ENCODE assay signal across 1 cellular context in genomic region chr15:75578206-75578947, GRCh38.
TF ChIP-seq lines count a peak whose summit lies in the region.

No MANE protein-coding gene starts in this region.

TF ChIP-seq in HepG2, 621 proteins besides CTCF, POLR2A, EP300 and RAD21 (continued from another document):
- TF ChIP-seq CREB3 (CRISPR knock-in tag; IDR thresholded peaks at IDR 0.05) (peak; percentile 36; the same call in 1 of the 2 replicates), ZNF746 (CRISPR knock-in tag; IDR thresholded peaks at IDR 0.05) (peak; percentile 51; the same call in 1 of the 2 replicates), RBFOX2 (IDR thresholded peaks at IDR 0.05; ENCODE audit: low read depth, low read length) (peak; percentile 64; the same call in 1 of the 2 replicates), ZNF546 (CRISPR knock-in tag; conservative IDR thresholded peaks at IDR 0.05) (peak; percentile 24; the same call in 1 of the 2 replicates), HIC2 (CRISPR knock-in tag; IDR thresholded peaks at IDR 0.05; ENCODE audit: low read depth) (no peak), ZFY (CRISPR knock-in tag; IDR thresholded peaks at IDR 0.05) (peak; percentile 82), NBN (conservative IDR thresholded peaks at IDR 0.05) (no peak), ELF1 (CRISPR knock-in tag; IDR thresholded peaks at IDR 0.05) (no peak), ZFX (CRISPR knock-in tag; IDR thresholded peaks at IDR 0.05; ENCODE audit: low read depth) (peak; percentile 64), BORCS8-MEF2B (CRISPR knock-in tag; IDR thresholded peaks at IDR 0.05) (peak; percentile 17; the same call in 1 of the 2 replicates), UBTF (CRISPR knock-in tag; IDR thresholded peaks at IDR 0.05) (peak; percentile 56; the same call in 1 of the 2 replicates), ZNF709 (CRISPR knock-in tag; IDR thresholded peaks at IDR 0.05) (no peak), KAT7 (CRISPR knock-in tag; IDR thresholded peaks at IDR 0.05; ENCODE audit: borderline replicate concordance) (0 out of 2 replicates have a peak, but pooled peaks have one; percentile 37), ZNF431 (CRISPR knock-in tag; IDR thresholded peaks at IDR 0.05; ENCODE audit: borderline replicate concordance, low read depth) (no peak), YY1 (IDR thresholded peaks at IDR 0.05; ENCODE audit: insufficient read depth, insufficient replicate concordance, low read depth, low read length) (peak; percentile 72), ZSCAN20 (CRISPR knock-in tag; IDR thresholded peaks at IDR 0.05; ENCODE audit: borderline replicate concordance) (0 out of 2 replicates have a peak, but pooled peaks have one; percentile 54), ZNF777 (CRISPR knock-in tag; IDR thresholded peaks at IDR 0.05) (peak; percentile 46; the same call in 1 of the 2 replicates), TBX2 (CRISPR knock-in tag; IDR thresholded peaks at IDR 0.05; ENCODE audit: borderline replicate concordance) (peak; percentile 41; the same call in 1 of the 2 replicates), SAP130 (CRISPR knock-in tag; IDR thresholded peaks at IDR 0.05; ENCODE audit: low read depth) (peak; percentile 21; the same call in 1 of the 2 replicates), ZBTB44 (CRISPR knock-in tag; IDR thresholded peaks at IDR 0.05) (no peak), ZNF232 (CRISPR knock-in tag; IDR thresholded peaks at IDR 0.05; ENCODE audit: borderline replicate concordance) (peak; percentile 22; the same call in 1 of the 2 replicates), HNF4A (CRISPR knock-in tag; IDR thresholded peaks at IDR 0.05) (peak; percentile 20; the same call in 1 of the 2 replicates), GFI1 (CRISPR knock-in tag; IDR thresholded peaks at IDR 0.05; ENCODE audit: borderline replicate concordance) (0 out of 2 replicates have a peak, but pooled peaks have one; percentile 16), SRY (CRISPR knock-in tag; IDR thresholded peaks at IDR 0.05) (0 out of 2 replicates have a peak, but pooled peaks have one; percentile 36), YEATS4 (CRISPR knock-in tag; IDR thresholded peaks at IDR 0.05; ENCODE audit: borderline replicate concordance) (peak; percentile 54), ZNF276 (CRISPR knock-in tag; IDR thresholded peaks at IDR 0.05; ENCODE audit: low read depth) (0 out of 2 replicates have a peak, but pooled peaks have one; percentile 7), EEA1 (CRISPR knock-in tag; IDR thresholded peaks at IDR 0.05; ENCODE audit: borderline replicate concordance) (peak; percentile 50; the same call in 1 of the 2 replicates), NKX3-1 (CRISPR knock-in tag; IDR thresholded peaks at IDR 0.05) (0 out of 2 replicates have a peak, but pooled peaks have one; percentile 15)
